ENCODE assay signal across 16 cellular contexts in genomic region chr3:126481808-126482502, GRCh38. TPM values are rescaled to one million over a fixed set of nuclear protein-coding genes. Genes with fewer than 3 reads are reported as not detected.
A peak's percentile ranks its signal among the peaks of the same experiment; 100 is the strongest.
DNase-seq lines count a peak whose midpoint lies in the region; FAIRE-seq and TF ChIP-seq lines count a peak whose summit lies in the region.
"Had no signal": no experiment of that assay in that cellular context is flagged by ENCODE, and none has a peak within 500 bp of the region (broad histone marks: within the 10 kb centered on the region; RNA-seq: fewer than 3 reads in every experiment).

No MANE protein-coding gene starts in this region.

- peaks cover 2% of the 10 kb centered on the region for H3K4me1 Mint-ChIP-seq in progenitor cell of endocrine pancreas (ENCODE audit: low read depth)

- H3K14ac ChIP-seq in H1 (ENCODE audit: insufficient read length), result no peak overlapping the region

- no peaks in the 10 kb centered on the region for H3K9me2 ChIP-seq in OCI-LY7 (ENCODE audit: insufficient read depth, low read length)

- BruUV-seq in OCI-LY7 (replicated peaks; lab: Mats Ljungman, UMichigan), result no TSS peak

- no peaks in the 10 kb centered on the region for H4K20me1 ChIP-seq in H1 (replicated peaks in 1 of 2; ENCODE audit: control insufficient read depth in 1 of 2, insufficient read depth in 2 of 2, low read length in 2 of 2)
- no peaks in the 10 kb centered on the region for H4K20me1 ChIP-seq in OCI-LY7 (ENCODE audit: insufficient read depth, low read length)

- H3K23ac ChIP-seq in H1 (ENCODE audit: insufficient read length), result no peak overlapping the region

- POLR2A ChIA-PET in H1 (lab: Charles Lee; ENCODE audit: partially characterized antibody), result interaction anchor here (1.4 kb wide), 1 partner anchor 9 kb away, joined by 4 read pairs; no protein-coding TSS in a partner anchor
- POLR2A ChIA-PET in OCI-LY7 (lab: Charles Lee), result no interaction called here

- no peak overlapping the region for H3K27ac Mint-ChIP-seq in progenitor cell of endocrine pancreas
- H3K27ac Mint-ChIP-seq: immature natural killer cell had no signal

- peak overlapping the region; percentile 76; the same call in 1 of the 2 replicates for H4K8ac ChIP-seq in H1 (ENCODE audit: extremely low read depth, insufficient read depth, low read length)

- TF ChIP-seq EP300 in H1 (IDR thresholded peaks at IDR 0.05; ENCODE audit: borderline replicate concordance in 1 of 2, low read depth in 2 of 2, low read length in 2 of 2), result no peak

- no peaks in the 10 kb centered on the region for H3K27me3 ChIP-seq in H1 (replicated peaks in 1 of 4; ENCODE audit: control insufficient read depth in 3 of 4, extremely low read depth in 1 of 4, insufficient read depth in 3 of 4, low read length in 3 of 4)
- H3K27me3 ChIP-seq: stomach had no signal

- no peaks in the 10 kb centered on the region for H3K23me2 ChIP-seq in H1 (ENCODE audit: low read depth, low read length)

- H3K56ac ChIP-seq in H1 (replicated peaks; ENCODE audit: insufficient read length, low read depth, low read length), result no peak overlapping the region

- H4K91ac ChIP-seq in H1 (replicated peaks; ENCODE audit: insufficient read length, low read length), result no peak overlapping the region

- H3K9ac ChIP-seq in H1 (replicated peaks in 1 of 4; ENCODE audit: extremely low read depth in 1 of 4, low read depth in 3 of 4, low read length in 3 of 4), result no peak overlapping the region

- TF ChIP-seq POLR2A in H1 (IDR thresholded peaks at IDR 0.05; ENCODE audit: control extremely low read depth in 1 of 2, low read depth in 2 of 2, low read length in 2 of 2), result no peak

- CTCF ChIA-PET in H1 (lab: Charles Lee; ENCODE audit: partially characterized antibody) (interaction anchor here (0.7 to 1.4 kb wide), 2 partner anchors 17 to 794 kb away, joined by 3 to 4 read pairs; no protein-coding TSS in a partner anchor), OCI-LY7 (lab: Charles Lee; ENCODE audit: unreplicated experiment) (no interaction called here)

- no peak overlapping the region; the same call in 1 of the 2 replicates for H3K18ac ChIP-seq in H1 (ENCODE audit: extremely low read depth, low read length)

- peak overlapping the region; percentile 35; the same call in 1 of the 2 replicates for H2BK5ac ChIP-seq in H1 (ENCODE audit: low read depth, low read length)

- H2BK20ac ChIP-seq in H1 (ENCODE audit: low read length), result 0 out of 2 replicates have a peak overlapping the region, but pooled peaks have one; percentile 61

- no peak overlapping the region for H3K4me3 ChIP-seq in H1 (ENCODE audit: extremely low read depth in 1 of 4, insufficient read depth in 2 of 4, low read depth in 3 of 4, low read length in 4 of 4)
- H3K4me3 ChIP-seq in OCI-LY7 (ENCODE audit: low read depth, low read length, poor library complexity, severe bottlenecking), result no peak overlapping the region
- H3K4me3 ChIP-seq: stomach had no signal

- FAIRE-seq in H1 (lab: Jason Lieb, UNC), result no peak

- TF ChIP-seq CTCF in H1 (IDR thresholded peaks at IDR 0.05; ENCODE audit: control extremely low read depth in 1 of 3, insufficient read depth in 1 of 3, low read depth in 1 of 3, low read length in 3 of 3) (no peak), progenitor cell of endocrine pancreas (IDR thresholded peaks at IDR 0.05; ENCODE audit: unreplicated experiment) (no peak), OCI-LY7 (conservative IDR thresholded peaks at IDR 0.05; ENCODE audit: low read length) (no peak)

- no peaks in the 10 kb centered on the region for H3K79me2 ChIP-seq in H1 (ENCODE audit: control insufficient read depth in 1 of 2, insufficient read depth in 2 of 2, low read length in 2 of 2)
- no peaks in the 10 kb centered on the region for H3K79me2 ChIP-seq in OCI-LY7 (ENCODE audit: insufficient read depth, low read depth, low read length)

- DNase-seq in EH (ENCODE audit: low read depth) (peak; percentile 58), NCI-H69 (lab: John Stamatoyannopoulos, UW) (peak; percentile 73), H1 (ENCODE audit: low read depth in 1 of 2, low spot score in 2 of 2) (no peak), myocyte (ENCODE audit: low read depth) (peak; percentile 83), NCI-H1417 treated with DMSO at 0.1 percent for 48 hours (lab: John Stamatoyannopoulos, UW) (no peak), progenitor cell of endocrine pancreas (ENCODE audit: low spot score, unreplicated experiment) (no peak), NCI-H2029 (lab: John Stamatoyannopoulos, UW) (no peak), OCI-LY7 (ENCODE audit: low spot score) (no peak)
- DNase-seq: CD4-positive, CD25-positive, alpha-beta regulatory T cell; dermis blood vessel endothelial cell; immature natural killer cell; NCI-H774; stimulated activated CD4-positive, alpha-beta T cell treated with anti-CD3 and anti-CD28 coated beads, Interleukin-4, amount 100 ng/mL, for 24 hours; stomach had no signal

- H4K5ac ChIP-seq in H1 (ENCODE audit: insufficient read length, low read depth, low read length), result no peak overlapping the region

- H2BK12ac ChIP-seq in H1 (ENCODE audit: low read depth, low read length), result peak overlapping the region; percentile 87; the same call in 1 of the 2 replicates

- H3K36me3 ChIP-seq in H1 (ENCODE audit: control insufficient read depth in 2 of 4, insufficient read depth in 4 of 4, low read length in 3 of 4), result no peaks in the 10 kb centered on the region
- no peaks in the 10 kb centered on the region for H3K36me3 ChIP-seq in OCI-LY7 (ENCODE audit: insufficient read depth, low read length)
- H3K36me3 ChIP-seq: stomach had no signal

- no peaks in the 10 kb centered on the region for H3K36me3 Mint-ChIP-seq in progenitor cell of endocrine pancreas (ENCODE audit: insufficient read depth)
- H3K36me3 Mint-ChIP-seq: CD4-positive, CD25-positive, alpha-beta regulatory T cell; immature natural killer cell had no signal

- H3K9me3 Mint-ChIP-seq in progenitor cell of endocrine pancreas (ENCODE audit: low read depth), result no peaks in the 10 kb centered on the region
- H3K9me3 Mint-ChIP-seq: CD4-positive, CD25-positive, alpha-beta regulatory T cell; IgD-negative memory B cell; immature natural killer cell had no signal

- 94% methylated on average over 16 of the region's 16 CpGs; no CpG with 5 or more reads in 1 of the 2 experiments for WGBS in H1 (ENCODE audit: extremely low coverage in 1 of 2, insufficient coverage in 1 of 2, insufficient read length in 1 of 2, insufficient replicate concordance in 2 of 2, low coverage in 1 of 2, low lambda C conversion rate in 2 of 2, missing lambda C conversion rate in 1 of 2), 2 experiments

- no peak overlapping the region for H3K4me2 ChIP-seq in H1 (ENCODE audit: insufficient read depth in 1 of 2, low read depth in 2 of 2, low read length in 2 of 2)
- no peak overlapping the region for H3K4me2 ChIP-seq in OCI-LY7 (ENCODE audit: low read length)

- peak overlapping the region; percentile 75; the same call in 1 of the 2 replicates for H2AK5ac ChIP-seq in H1 (ENCODE audit: low read depth, low read length)

- no peak for TF ChIP-seq RAD21 in H1 (IDR thresholded peaks at IDR 0.05 in 1 of 2, conservative IDR thresholded peaks at IDR 0.05 in 1 of 2; ENCODE audit: low read depth in 2 of 2, low read length in 2 of 2)

- H3K27ac ChIP-seq in H1 (ENCODE audit: low read depth, low read length) (no peak overlapping the region), OCI-LY7 (ENCODE audit: low read depth, low read length, poor library complexity, severe bottlenecking) (no peak overlapping the region)
- H3K27ac ChIP-seq: stomach had no signal

- H2BK15ac ChIP-seq in H1 (ENCODE audit: low read length), result no peak overlapping the region

- H3K4me1 ChIP-seq in H1 (replicated peaks in 1 of 4; ENCODE audit: control insufficient read depth in 3 of 4, insufficient read depth in 4 of 4, low read length in 3 of 4) (peaks cover 0 to 22% (median 11%) of the 10 kb centered on the region in 4 experiments; a peak in 6 of 7 replicates), OCI-LY7 (ENCODE audit: insufficient read depth, low read length, poor library complexity, severe bottlenecking) (peaks cover 5% of the 10 kb centered on the region)

- H3K9me3 ChIP-seq in H1 (ENCODE audit: insufficient read depth in 2 of 2, low read depth in 1 of 2, low read length in 1 of 2) (no peaks in the 10 kb centered on the region), OCI-LY7 (ENCODE audit: low read length) (no peaks in the 10 kb centered on the region)
- H3K9me3 ChIP-seq: stomach had no signal

- H3K79me1 ChIP-seq in H1 (ENCODE audit: low read depth, low read length), result no peaks in the 10 kb centered on the region

- H3K4ac ChIP-seq in H1 (replicated peaks; ENCODE audit: insufficient read length, low read depth, low read length), result no peak overlapping the region

- H2AFZ ChIP-seq in H1 (ENCODE audit: low read length) (no peak overlapping the region), OCI-LY7 (ENCODE audit: low read length) (no peak overlapping the region)

- H3K27me3 Mint-ChIP-seq in progenitor cell of endocrine pancreas, result peaks cover 10% of the 10 kb centered on the region
- H3K27me3 Mint-ChIP-seq: IgD-negative memory B cell had no signal

- H3K4me3 Mint-ChIP-seq in progenitor cell of endocrine pancreas (ENCODE audit: low read depth), result no peak overlapping the region
- H3K4me3 Mint-ChIP-seq: IgD-negative memory B cell, immature natural killer cell had no signal

- intact Hi-C loops in OCI-LY7 (cut with micrococcal nuclease; ENCODE audit: unreplicated experiment), result no loop called here

- H2BK120ac ChIP-seq in H1 (replicated peaks; ENCODE audit: low read depth, low read length), result no peak overlapping the region

RNA-seq across cellular contexts. Expression of gene ZXDC, which starts 6.3 kb away (rescaled TPM):
- total RNA-seq in H1 (2021; fragmentation: NEBNext Ultra II Directional; extraction: Animal tissue kit (Norgen Biotek cat#: 25700)), result 23.0 and 24.3 TPM in 2 replicates
- 12.7 and 19.1 TPM in 2 replicates for polyA plus RNA-seq in H1 (2011; rRNA removed)
- 14.3 TPM for polyA plus RNA-seq in H1 (2011; cell fraction: cytosol; rRNA removed)
- polyA plus RNA-seq in H1 (2011; cell fraction: nucleus; rRNA removed), result 44.2 TPM
- polyA plus RNA-seq in H1 (2012, experiment 1 of 2), result 11.1 to 14.1 TPM (median 13.0 TPM) in 4 replicates
- polyA plus RNA-seq in H1 (2012, experiment 2 of 2), result 6.2 TPM
- 10.8 TPM for polyA plus RNA-seq in H1 (2013, experiment 1 of 2)
- polyA plus RNA-seq in H1 (2013, experiment 2 of 2), result 8.9 TPM
- polyA minus RNA-seq in H1 (2011; rRNA and poly(A)+ RNA removed), result 34.3 and 34.8 TPM in 2 replicates
- 19.7 TPM for polyA minus RNA-seq in H1 (2011; cell fraction: cytosol; rRNA and poly(A)+ RNA removed)
- 50.7 TPM for polyA minus RNA-seq in H1 (2011; cell fraction: nucleus; rRNA and poly(A)+ RNA removed)
- 41.5 and 45.9 TPM in 2 replicates for total RNA-seq in myocyte
- 15.9 TPM for polyA plus RNA-seq in myocyte (2012)
- 40.0 and 40.5 TPM in 2 replicates for total RNA-seq in progenitor cell of endocrine pancreas
- total RNA-seq in OCI-LY7 (2014; rRNA removed; shearing (Covaris generic)), result 26.6 and 34.9 TPM in 2 replicates
- 32.2 and 38.6 TPM in 2 replicates for total RNA-seq in OCI-LY7 (2022)

RNA-seq across cellular contexts. Expression of gene UROC1, which starts 35.6 kb away (rescaled TPM):
- not detected in 2 replicates for total RNA-seq in H1 (2021; fragmentation: NEBNext Ultra II Directional; extraction: Animal tissue kit (Norgen Biotek cat#: 25700))
- polyA plus RNA-seq in H1 (2011; rRNA removed), result 0.03 and 0.09 TPM in 2 replicates
- polyA plus RNA-seq in H1 (2011; cell fraction: cytosol; rRNA removed), result 0.05 TPM
- 0.10 TPM for polyA plus RNA-seq in H1 (2011; cell fraction: nucleus; rRNA removed)
- 0.05 TPM in 2 of 4 replicates, not detected in the others for polyA plus RNA-seq in H1 (2012, experiment 1 of 2)
- not detected for polyA plus RNA-seq in H1 (2012, experiment 2 of 2)
- polyA plus RNA-seq in H1 (2013, experiment 1 of 2), result not detected
- 0.04 TPM for polyA plus RNA-seq in H1 (2013, experiment 2 of 2)
- polyA minus RNA-seq in H1 (2011; rRNA and poly(A)+ RNA removed), result 0.05 TPM in 1 of 2 replicates, not detected in the other
- polyA minus RNA-seq in H1 (2011; cell fraction: cytosol; rRNA and poly(A)+ RNA removed), result not detected
- polyA minus RNA-seq in H1 (2011; cell fraction: nucleus; rRNA and poly(A)+ RNA removed), result not detected
- not detected in 2 replicates for total RNA-seq in myocyte
- polyA plus RNA-seq in myocyte (2012), result 0.03 TPM
- total RNA-seq in progenitor cell of endocrine pancreas, result not detected in 2 replicates
- total RNA-seq in OCI-LY7 (2014; rRNA removed; shearing (Covaris generic)), result 0.09 TPM in 1 of 2 replicates, not detected in the other
- not detected in 2 replicates for total RNA-seq in OCI-LY7 (2022)
- total RNA-seq: CD4-positive, CD25-positive, alpha-beta regulatory T cell; dermis blood vessel endothelial cell; stomach had no signal
- polyA plus RNA-seq: adipose tissue; CD4-positive, CD25-positive, alpha-beta regulatory T cell; IgD-negative memory B cell; immature natural killer cell; stomach had no signal

RNA-seq across cellular contexts. Expression of gene CHST13, which starts 42.0 kb away (rescaled TPM):
- total RNA-seq in H1 (2021; fragmentation: NEBNext Ultra II Directional; extraction: Animal tissue kit (Norgen Biotek cat#: 25700)), result 5.4 and 5.9 TPM in 2 replicates
- polyA plus RNA-seq in H1 (2011; rRNA removed), result 11.7 and 15.6 TPM in 2 replicates
- polyA plus RNA-seq in H1 (2011; cell fraction: cytosol; rRNA removed), result 7.5 TPM
- polyA plus RNA-seq in H1 (2011; cell fraction: nucleus; rRNA removed), result 7.6 TPM
- polyA plus RNA-seq in H1 (2012, experiment 1 of 2), result 2.1 to 6.2 TPM (median 5.1 TPM) in 4 replicates
- polyA plus RNA-seq in H1 (2012, experiment 2 of 2), result 5.3 TPM
- polyA plus RNA-seq in H1 (2013, experiment 1 of 2), result 9.0 TPM
- 9.3 TPM for polyA plus RNA-seq in H1 (2013, experiment 2 of 2)
- 0.22 and 0.57 TPM in 2 replicates for polyA minus RNA-seq in H1 (2011; rRNA and poly(A)+ RNA removed)
- polyA minus RNA-seq in H1 (2011; cell fraction: cytosol; rRNA and poly(A)+ RNA removed), result 4.1 TPM
- polyA minus RNA-seq in H1 (2011; cell fraction: nucleus; rRNA and poly(A)+ RNA removed), result 2.8 TPM
- total RNA-seq in myocyte (0.21 TPM in 1 of 2 replicates, not detected in the other), progenitor cell of endocrine pancreas (0.36 and 0.71 TPM in 2 replicates), OCI-LY7 (2022) (not detected in 2 replicates)
- polyA plus RNA-seq in myocyte (2012), result 0.13 TPM
- total RNA-seq in OCI-LY7 (2014; rRNA removed; shearing (Covaris generic)), result not detected in 2 replicates
- total RNA-seq: CD4-positive, CD25-positive, alpha-beta regulatory T cell; dermis blood vessel endothelial cell had no signal
- polyA plus RNA-seq: CD4-positive, CD25-positive, alpha-beta regulatory T cell; IgD-negative memory B cell had no signal

Comparison
In these comparisons a context has a peak if more than half of its experiments do, and no peak if none do; other contexts are left out.
1. DNase-seq: peak in EH (single experiment), NCI-H69 (single experiment) and myocyte (single experiment); none in H1 (0 of 2), NCI-H1417 treated with DMSO at 0.1 percent for 48 hours (single experiment), progenitor cell of endocrine pancreas (single experiment), NCI-H2029 (single experiment) and OCI-LY7 (single experiment).